Comparison of ENCODE assay signal across 8 cellular contexts in the genomic region with DNA sequence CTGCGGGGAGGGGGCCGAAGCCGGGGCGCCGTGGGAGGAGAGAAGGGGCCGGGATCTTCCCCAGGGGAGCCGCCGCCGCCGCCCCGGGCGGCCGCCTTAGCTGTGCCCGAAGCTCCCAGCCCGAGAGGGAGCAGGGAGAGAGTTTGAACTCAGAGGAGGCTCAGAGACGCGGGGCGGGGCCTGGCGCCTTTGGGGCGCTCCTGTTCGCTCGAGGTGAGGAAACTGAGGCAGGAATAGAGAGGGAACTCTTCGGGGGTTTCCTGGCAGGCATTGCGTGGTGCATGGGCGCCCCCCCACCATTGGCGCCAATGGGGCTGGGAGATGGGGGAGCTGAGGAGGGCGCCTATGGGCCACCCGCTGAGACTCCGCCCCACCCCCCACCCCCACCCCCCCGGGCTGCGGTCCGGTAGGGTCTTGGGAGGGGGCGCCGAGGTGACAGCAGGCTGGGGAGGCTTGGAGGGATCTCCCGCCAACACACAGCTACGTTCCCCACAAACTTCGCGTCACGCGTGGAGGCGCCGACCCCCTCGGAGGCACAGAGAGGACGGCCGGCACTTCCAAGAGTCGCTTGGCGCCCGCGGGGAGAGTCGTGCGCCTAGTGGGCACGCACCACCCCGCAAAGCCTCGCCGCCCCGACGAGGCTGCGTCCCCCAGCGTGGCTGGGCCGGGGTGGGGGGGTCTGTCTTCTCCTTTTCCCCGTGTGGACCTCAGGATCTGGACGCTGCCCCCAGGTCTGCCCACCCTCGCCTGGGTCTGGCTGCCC. TPM values are rescaled to one million over a fixed set of nuclear protein-coding genes. Genes with fewer than 3 reads are reported as not detected.
DNase-seq lines count a peak whose midpoint lies in the region; ATAC-seq and TF ChIP-seq lines count a peak whose summit lies in the region.

No MANE protein-coding gene starts in this region.

- peak overlapping the region; percentile 97 for H3K27ac ChIP-seq in BLaER1
- peak overlapping the region; percentile 99 to 100 (median 100) for H3K27ac ChIP-seq in esophagus squamous epithelium

- H3K4me3 Mint-ChIP-seq in natural killer cell = peak overlapping the region; percentile 95

- TF ChIP-seq CTCF in esophagus squamous epithelium (IDR thresholded peaks at IDR 0.05) = no peak
- no peak for TF ChIP-seq CTCF in natural killer cell (IDR thresholded peaks at IDR 0.05)

- no peaks in the 10 kb centered on the region for H3K36me3 Mint-ChIP-seq in natural killer cell

- DNase-seq in HT-29 (ENCODE audit: low spot score) (peak; percentile 59), esophagus squamous epithelium (lab: John Stamatoyannopoulos, UW) (no peak), natural killer cell (peak; percentile 48), mucosa of gallbladder (ENCODE audit: low spot score) (no peak)
- DNase-seq in activated CD8-positive, alpha-beta memory T cell treated with anti-CD3 and anti-CD28 coated beads for 24 hours = peak; percentile 80

- peak overlapping the region; percentile 98 for H3K27ac Mint-ChIP-seq in natural killer cell

- H3K9ac ChIP-seq in BLaER1 = peak overlapping the region; percentile 96

- H3K36me3 ChIP-seq in BLaER1 (peaks cover 32% of the 10 kb centered on the region), esophagus squamous epithelium (peaks cover 24 to 40% (median 33%) of the 10 kb centered on the region in 3 donors)

- peaks cover 28% of the 10 kb centered on the region for H4K20me1 ChIP-seq in BLaER1

- H3K4me1 Mint-ChIP-seq in natural killer cell = peaks cover 52 to 75% of the 10 kb centered on the region in 2 donors

- H3K4me2 ChIP-seq in BLaER1 = peak overlapping the region; percentile 98

- H3K9me3 ChIP-seq in BLaER1 = no peaks in the 10 kb centered on the region
- H3K9me3 ChIP-seq in esophagus squamous epithelium = no peaks in the 10 kb centered on the region

- no peaks in the 10 kb centered on the region for H3K9me3 Mint-ChIP-seq in natural killer cell

- peak overlapping the region; percentile 93 for H3K4me3 ChIP-seq in BLaER1
- H3K4me3 ChIP-seq in esophagus squamous epithelium = peak overlapping the region; percentile 93 to 99 (median 97)

- peak in 2 of 4 donors; percentile 9 to 38 for TF ChIP-seq POLR2A in esophagus squamous epithelium (IDR thresholded peaks at IDR 0.05)

- no peak for ATAC-seq in natural killer cell
- ATAC-seq in GM18861 (IDR thresholded peaks at IDR 0.05; ENCODE audit: unreplicated experiment) = no peak
- ATAC-seq in HG03442 (IDR thresholded peaks at IDR 0.05; ENCODE audit: unreplicated experiment) = no peak

- no peaks in the 10 kb centered on the region for H3K27me3 Mint-ChIP-seq in natural killer cell (ENCODE audit: low read depth in 2 of 2)

- intact Hi-C loops in esophagus squamous epithelium (cut with DNase I) = loop anchor here (10.0 kb wide), 1 partner anchor 254 kb away; the partner anchor contains the start of genes BCS1L and ZNF142
- intact Hi-C loops in natural killer cell (cut with micrococcal nuclease) = no loop called here

- WGBS in esophagus squamous epithelium, 2 donors = 0% methylated on average over 6 of the region's 63 CpGs; no CpG with 5 or more reads in 1 of the 2 donors

- peaks cover 77% of the 10 kb centered on the region for H3K4me1 ChIP-seq in BLaER1
- H3K4me1 ChIP-seq in esophagus squamous epithelium = peaks cover 47 to 83% (median 49%) of the 10 kb centered on the region in 3 donors

- H3K27me3 ChIP-seq in BLaER1 = peaks cover 26% of the 10 kb centered on the region
- no peaks in the 10 kb centered on the region for H3K27me3 ChIP-seq in esophagus squamous epithelium

RNA-seq across cellular contexts. Expression of gene CTDSP1, which starts 0.7 kb away (rescaled TPM):
- total RNA-seq in HT-29 (2014; rRNA removed; shearing (Covaris generic)) = 132 and 151 TPM in 2 replicates
- total RNA-seq in esophagus squamous epithelium = 10 to 100 TPM; 47.3 to 87.4 (median 58.0) TPM
- total RNA-seq in natural killer cell = 100 to 1,000 TPM; 223 to 273 (median 228) TPM
- total RNA-seq in mucosa of gallbladder = 184 TPM

RNA-seq across cellular contexts. Expression of gene SLC11A1, which starts 18.3 kb away (rescaled TPM):
- 0.33 and 0.86 TPM in 2 replicates for total RNA-seq in HT-29 (2014; rRNA removed; shearing (Covaris generic))
- total RNA-seq in esophagus squamous epithelium = 10 to 100 TPM in 1 of 4 donors, 1 to 10 TPM in 3; 1.7 to 10.6 (median 8.7) TPM
- 10 to 100 TPM; 17.9 to 53.5 (median 35.5) TPM for total RNA-seq in natural killer cell
- total RNA-seq in mucosa of gallbladder = 15.1 TPM

RNA-seq across cellular contexts. Expression of gene VIL1, which starts 18.6 kb away (rescaled TPM):
- total RNA-seq in HT-29 (2014; rRNA removed; shearing (Covaris generic)) = 230 and 247 TPM in 2 replicates
- total RNA-seq in esophagus squamous epithelium (not detected), natural killer cell (1 to 10 TPM; 1.5 to 1.8 (median 1.6) TPM), mucosa of gallbladder (328 TPM)

RNA-seq across cellular contexts. Expression of gene CATIP, which starts 43.7 kb away (rescaled TPM):
- 1.6 TPM in 1 of 2 replicates, not detected in the other for total RNA-seq in HT-29 (2014; rRNA removed; shearing (Covaris generic))
- total RNA-seq in esophagus squamous epithelium (not detected), natural killer cell (under 1 TPM in 1 of 3 donors, not detected in 2; 0.26 TPM), mucosa of gallbladder (3.4 TPM)

Comparison
In these comparisons a context has a peak if more than half of its experiments do, and no peak if none do; other contexts are left out.
1. DNase-seq: peak in HT-29 (single experiment), activated CD8-positive, alpha-beta memory T cell treated with anti-CD3 and anti-CD28 coated beads for 24 hours (single experiment) and natural killer cell (single experiment); none in esophagus squamous epithelium (single experiment) and mucosa of gallbladder (single experiment).
2. RNA of gene VIL1, which starts 18.6 kb away (total RNA-seq): 328 TPM in mucosa of gallbladder (single experiment) and 230 to 247 TPM in HT-29; 1.5 to 1.8 TPM in natural killer cell and not detected in esophagus squamous epithelium; every median in the first group is over 10 times any median in the second.